ENCODE assay signal across 8 cellular contexts in the genomic region with DNA sequence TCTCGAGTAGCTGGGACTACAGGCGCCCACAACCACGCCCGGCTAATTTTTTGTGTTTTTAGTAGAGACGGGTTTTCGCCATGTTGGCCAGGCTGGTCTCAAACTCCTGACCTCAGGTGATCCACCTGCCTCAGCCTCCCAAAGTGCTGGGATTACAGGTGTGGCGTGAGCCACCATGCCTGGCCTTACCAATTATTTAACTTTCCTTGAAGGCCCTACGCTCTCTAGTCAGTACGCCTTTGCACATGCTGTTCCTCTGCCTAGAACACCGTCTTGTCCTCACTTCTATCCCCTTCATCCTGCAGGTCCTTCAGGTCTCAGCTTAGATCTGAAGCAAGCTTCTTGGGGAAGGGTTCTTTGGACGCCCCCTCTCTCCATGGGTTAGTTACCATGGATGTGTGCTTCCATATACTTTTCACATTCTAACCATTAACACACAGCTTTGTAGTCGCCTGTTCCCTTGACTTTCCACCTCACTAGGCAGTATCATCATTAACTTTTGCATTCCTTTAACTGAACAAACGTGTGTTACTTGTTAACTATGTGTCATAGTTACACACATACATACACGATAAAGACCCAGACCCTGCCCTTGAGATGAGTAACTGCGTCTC. TPM values are rescaled to one million over a fixed set of nuclear protein-coding genes. Genes with fewer than 3 reads are reported as not detected.
DNase-seq lines count a peak whose midpoint lies in the region; ATAC-seq and TF ChIP-seq lines count a peak whose summit lies in the region.

No MANE protein-coding gene starts in this region.

- TF ChIP-seq POLR2A in Peyer's patch (IDR thresholded peaks at IDR 0.05): no peak

- H3K4me3 ChIP-seq in DOHH2 (ENCODE audit: low read length) (peak overlapping the region; percentile 79), Peyer's patch (peak overlapping the region in 3 of 4 donors; percentile 80 to 88 (median 84)), epithelial cell of esophagus (ENCODE audit: low read length) (peak overlapping the region; percentile 98), parathyroid adenoma (ENCODE audit: low read depth, low read length) (peak overlapping the region; percentile 92)

- ATAC-seq in HG03159 (IDR thresholded peaks at IDR 0.05; ENCODE audit: unreplicated experiment): no peak
- ATAC-seq in HG03520 (IDR thresholded peaks at IDR 0.05; ENCODE audit: unreplicated experiment): no peak

- no peak for TF ChIP-seq CTCF in DOHH2 (IDR thresholded peaks at IDR 0.05; ENCODE audit: low read depth, low read length, poor library complexity, severe bottlenecking)
- TF ChIP-seq CTCF in Peyer's patch (IDR thresholded peaks at IDR 0.05): no peak
- TF ChIP-seq CTCF in epithelial cell of esophagus (IDR thresholded peaks at IDR 0.05; ENCODE audit: insufficient read depth, low read depth, low read length, missing control alignments): no peak
- no peak for TF ChIP-seq CTCF in parathyroid adenoma (IDR thresholded peaks at IDR 0.05)

- H3K79me2 ChIP-seq in DOHH2 (ENCODE audit: control insufficient read depth, low read length): peaks cover 26% of the 10 kb centered on the region
- peaks cover 5% of the 10 kb centered on the region for H3K79me2 ChIP-seq in parathyroid adenoma

- H3K27ac ChIP-seq in DOHH2 (ENCODE audit: low read depth, low read length): no peak overlapping the region
- peak overlapping the region in 3 of 4 donors; percentile 77 to 87 (median 84) for H3K27ac ChIP-seq in Peyer's patch
- peak overlapping the region; percentile 73 for H3K27ac ChIP-seq in parathyroid adenoma

- no peak overlapping the region for H3K9ac ChIP-seq in parathyroid adenoma

- H3K4me1 ChIP-seq in DOHH2 (ENCODE audit: control insufficient read depth, low read length): peaks cover 20% of the 10 kb centered on the region
- H3K4me1 ChIP-seq in Peyer's patch: peaks cover 0 to 24% (median 0%) of the 10 kb centered on the region in 4 donors
- peaks cover 28% of the 10 kb centered on the region for H3K4me1 ChIP-seq in parathyroid adenoma

- peak overlapping the region; percentile 91 for H2AFZ ChIP-seq in parathyroid adenoma

- no peaks in the 10 kb centered on the region for H3K27me3 ChIP-seq in DOHH2 (ENCODE audit: control insufficient read depth, low read length)
- no peaks in the 10 kb centered on the region for H3K27me3 ChIP-seq in Peyer's patch
- H3K27me3 ChIP-seq in parathyroid adenoma (ENCODE audit: control insufficient read depth, insufficient read depth, low read length): no peaks in the 10 kb centered on the region

- no peaks in the 10 kb centered on the region for H3K9me2 ChIP-seq in DOHH2 (replicated peaks; ENCODE audit: control insufficient read depth, low read length)

- H3K9me3 ChIP-seq in DOHH2 (ENCODE audit: control insufficient read depth, insufficient read depth, low read length) (no peaks in the 10 kb centered on the region), Peyer's patch (no peaks in the 10 kb centered on the region), parathyroid adenoma (ENCODE audit: control insufficient read depth, low read length) (no peaks in the 10 kb centered on the region)

- H3F3A ChIP-seq in DOHH2 (ENCODE audit: control insufficient read depth, insufficient read depth): no peaks in the 10 kb centered on the region

- DNase-seq in Peyer's patch (no peak), epithelial cell of esophagus (ENCODE audit: low read depth) (no peak), GM19238 (ENCODE audit: insufficient read length, low spot score) (no peak), mucosa of gallbladder (ENCODE audit: low spot score) (no peak)

- no peaks in the 10 kb centered on the region for H4K20me1 ChIP-seq in DOHH2 (ENCODE audit: control insufficient read depth, insufficient read depth, low read depth, low read length)

- peaks cover 27% of the 10 kb centered on the region for H3K36me3 ChIP-seq in DOHH2 (ENCODE audit: control insufficient read depth, low read length)
- H3K36me3 ChIP-seq in Peyer's patch: peaks cover 0 to 14% (median 0%) of the 10 kb centered on the region in 3 donors
- H3K36me3 ChIP-seq in parathyroid adenoma (ENCODE audit: control insufficient read depth, insufficient read depth, low read length): no peaks in the 10 kb centered on the region

- H3K4me2 ChIP-seq in DOHH2 (ENCODE audit: low read length): peak overlapping the region; percentile 64
- peak overlapping the region; percentile 54 for H3K4me2 ChIP-seq in parathyroid adenoma (ENCODE audit: low read length)

RNA-seq across cellular contexts. Expression of gene ATP6V1F, which starts 0.6 kb away (rescaled TPM):
- total RNA-seq in Peyer's patch: 10 to 100 TPM; 71.3 to 88.3 (median 84.6) TPM
- total RNA-seq in mucosa of gallbladder: 118 TPM

RNA-seq across cellular contexts. Expression of gene FLNC, which starts 31.9 kb away (rescaled TPM):
- total RNA-seq in Peyer's patch (10 to 100 TPM in 1 of 4 donors, 1 to 10 TPM in 3; 4.2 to 23.1 (median 6.5) TPM), mucosa of gallbladder (236 TPM)

RNA-seq across cellular contexts. Expression of gene KCP, which starts 48.4 kb away (rescaled TPM):
- total RNA-seq in Peyer's patch (10 to 100 TPM in 1 of 4 donors, 1 to 10 TPM in 3; 3.3 to 14.1 (median 6.7) TPM), mucosa of gallbladder (5.2 TPM)
